Comparison of ENCODE assay signal across 9 cellular contexts in genomic region chr7:99373086-99374066, GRCh38. TPM values are rescaled to one million over a fixed set of nuclear protein-coding genes. Genes with fewer than 3 reads are reported as not detected.
A peak's percentile ranks its signal among the peaks of the same experiment; 100 is the strongest.
DNase-seq lines count a peak whose midpoint lies in the region; ATAC-seq and TF ChIP-seq lines count a peak whose summit lies in the region.
"Had no signal": no experiment of that assay in that cellular context is flagged by ENCODE, and none has a peak within 500 bp of the region (broad histone marks: within the 10 kb centered on the region; RNA-seq: fewer than 3 reads in every experiment).

No MANE protein-coding gene starts in this region.

- H3K4me3 ChIP-seq in Peyer's patch (peak overlapping the region; percentile 86 to 99 (median 90)), fibroblast of pulmonary artery (replicated peaks; ENCODE audit: low read depth, low read length) (peak overlapping the region; percentile 70), rectal smooth muscle tissue (ENCODE audit: low read length) (peak overlapping the region; percentile 72)

- H3K27me3 ChIP-seq in Peyer's patch, result no peaks in the 10 kb centered on the region
- H3K27me3 ChIP-seq in rectal smooth muscle tissue (ENCODE audit: control insufficient read depth, insufficient read depth, low read length), result no peaks in the 10 kb centered on the region

- DNase-seq in Peyer's patch (no peak), fibroblast of pulmonary artery (ENCODE audit: low read depth) (no peak), HUDEP-2 (lab: John Stamatoyannopoulos, UW; ENCODE audit: unreplicated experiment in 76 of 76) (no peak), NCI-H2081 (lab: John Stamatoyannopoulos, UW) (no peak), activated gamma-delta T cell treated with Interleukin-2 at 50 U/mL for 16 hours (no peak)

- H3K9ac ChIP-seq in ES-I3 (ENCODE audit: low read depth, low read length) (peak overlapping the region; percentile 99), rectal smooth muscle tissue (ENCODE audit: low read length) (no peak overlapping the region)

- peak overlapping the region; percentile 92 to 99 (median 98) for H3K27ac ChIP-seq in Peyer's patch
- peak overlapping the region; percentile 72 for H3K27ac ChIP-seq in rectal smooth muscle tissue (ENCODE audit: low read depth, low read length)

- no peaks in the 10 kb centered on the region for H3K9me3 ChIP-seq in ES-I3 (ENCODE audit: control insufficient read depth, insufficient read depth, low read length)
- no peaks in the 10 kb centered on the region for H3K9me3 ChIP-seq in Peyer's patch
- H3K9me3 ChIP-seq: mucosa of descending colon had no signal

- H3K4me1 ChIP-seq in ES-I3 (ENCODE audit: insufficient read depth, low read length) (peaks cover 6% of the 10 kb centered on the region; the same call in 1 of the 2 replicates), Peyer's patch (peaks cover 0 to 18% (median 4%) of the 10 kb centered on the region in 4 donors), rectal smooth muscle tissue (ENCODE audit: control insufficient read depth, insufficient read depth, low read length) (no peaks in the 10 kb centered on the region)

- H3K36me3 ChIP-seq in ES-I3 (ENCODE audit: insufficient read depth, low read length) (no peaks in the 10 kb centered on the region), Peyer's patch (peaks cover 0 to 10% (median 0%) of the 10 kb centered on the region in 3 donors), rectal smooth muscle tissue (ENCODE audit: control insufficient read depth, insufficient read depth, low read length) (peaks cover 3% of the 10 kb centered on the region)

- TF ChIP-seq CTCF in Peyer's patch (IDR thresholded peaks at IDR 0.05) (no peak), fibroblast of pulmonary artery (IDR thresholded peaks at IDR 0.05; ENCODE audit: low read length, missing control alignments) (no peak)

- ATAC-seq in GM18498 (IDR thresholded peaks at IDR 0.05; ENCODE audit: unreplicated experiment), result no peak

- TF ChIP-seq POLR2A in Peyer's patch (IDR thresholded peaks at IDR 0.05), result no peak

RNA-seq across cellular contexts. Expression of gene ARPC1B, which starts 1.2 kb away (rescaled TPM):
- total RNA-seq in Peyer's patch, result 100 to 1,000 TPM; 228 to 386 (median 343) TPM

RNA-seq across cellular contexts. Expression of gene PDAP1, which starts 35.0 kb away (rescaled TPM):
- 10 to 100 TPM; 32.4 to 52.0 (median 40.6) TPM for total RNA-seq in Peyer's patch

RNA-seq across cellular contexts. Expression of gene BUD31, which starts 35.4 kb away (rescaled TPM):
- total RNA-seq in Peyer's patch, result 10 to 100 TPM; 44.7 to 82.0 (median 58.4) TPM

RNA-seq across cellular contexts. Expression of gene ARPC1A, which starts 47.7 kb away (rescaled TPM):
- total RNA-seq in Peyer's patch, result 100 to 1,000 TPM; 195 to 278 (median 225) TPM
